ENCODE assay signal across 8 cellular contexts in the genomic region with DNA sequence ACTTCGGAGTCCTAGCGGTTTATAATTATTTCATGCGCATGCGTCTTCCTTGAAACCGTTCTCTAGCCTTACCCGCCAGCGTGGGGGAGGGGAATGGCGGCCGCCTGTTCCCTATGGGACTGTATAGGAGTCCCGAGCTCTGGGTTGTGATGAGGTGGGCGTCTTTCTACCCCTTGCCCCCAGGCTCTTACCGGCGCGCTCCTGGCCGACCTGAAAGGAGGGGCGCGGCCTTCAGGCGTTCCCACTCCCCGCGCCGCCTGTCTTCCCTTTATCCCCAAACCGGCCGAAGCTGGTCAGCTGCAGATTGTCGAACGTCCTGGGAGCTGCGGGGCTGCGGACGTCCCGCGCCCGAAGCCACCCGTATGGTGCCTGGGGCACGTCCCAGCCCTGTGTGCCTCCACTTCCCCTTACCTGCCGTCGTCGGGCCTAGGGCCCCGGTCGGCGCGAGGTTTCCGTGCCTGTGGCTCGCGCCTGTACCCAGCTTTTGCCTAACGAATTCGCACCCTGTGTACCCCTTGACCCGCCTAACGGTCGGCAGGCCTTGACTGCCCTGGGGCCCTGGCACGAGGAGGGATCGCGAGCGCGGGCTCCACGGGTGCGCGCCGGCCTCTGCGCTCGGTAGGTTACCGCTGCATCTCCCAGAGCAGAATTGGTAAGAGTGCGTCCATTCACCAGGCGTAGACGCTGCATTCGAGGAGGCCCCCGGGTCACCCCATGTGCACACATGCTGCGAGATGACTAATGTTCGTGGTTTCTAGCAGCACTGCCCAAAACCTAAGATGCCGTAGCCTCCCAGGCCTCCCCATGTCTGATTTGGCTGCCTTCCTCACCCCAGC. TPM values are rescaled to one million over a fixed set of nuclear protein-coding genes. Genes with fewer than 3 reads are reported as not detected.
DNase-seq lines count a peak whose midpoint lies in the region; ATAC-seq and TF ChIP-seq lines count a peak whose summit lies in the region.

No MANE protein-coding gene starts in this region.

- H3K4me1 ChIP-seq in endodermal cell (ENCODE audit: control insufficient read depth, insufficient read depth, low read length) (peaks cover 9% of the 10 kb centered on the region), mucosa of rectum (ENCODE audit: control insufficient read depth in 2 of 2, insufficient read depth in 2 of 2, low read length in 2 of 2) (peaks cover 31% of the 10 kb centered on the region in 2 donors), stomach (peaks cover 36 to 47% (median 44%) of the 10 kb centered on the region in 4 donors)

- no peaks in the 10 kb centered on the region for H3K27me3 Mint-ChIP-seq in activated CD8-positive, alpha-beta T cell treated with anti-CD3 and anti-CD28 coated beads, Interleukin-2, amount 10 ng/mL, durations not matched to agents 7 days and 5 days (ENCODE audit: low read depth)
- H3K27me3 Mint-ChIP-seq in endodermal cell (ENCODE audit: insufficient read depth): no peaks in the 10 kb centered on the region

- TF ChIP-seq CTCF in endodermal cell (conservative IDR thresholded peaks at IDR 0.05) (no peak), stomach (IDR thresholded peaks at IDR 0.05) (peak in 1 of 7 experiments; percentile 7)

- TF ChIP-seq POLR2A in stomach (IDR thresholded peaks at IDR 0.05): no peak

- 29 to 48% methylated on average over 57 to 68 of the region's 68 CpGs for WGBS in endodermal cell (ENCODE audit: insufficient coverage in 1 of 2, insufficient read length in 1 of 2), 2 experiments
- 3 to 8% (median 3%) methylated on average over 25 to 68 of the region's 68 CpGs for WGBS in stomach, 5 donors

- DNase-seq in CD1c-positive myeloid dendritic cell (ENCODE audit: extremely low spot score) (peak; percentile 47), LHCN-M2 (ENCODE audit: low read depth) (peak; percentile 92), endodermal cell (peak; percentile 62), stomach (no peak)
- peak; percentile 67 for DNase-seq in activated CD8-positive, alpha-beta T cell treated with anti-CD3 and anti-CD28 coated beads, Interleukin-2, amount 10 ng/mL, durations not matched to agents 7 days and 5 days

- H3K27me3 ChIP-seq in endodermal cell (ENCODE audit: control insufficient read depth, insufficient read depth, low read length, poor library complexity, severe bottlenecking) (no peaks in the 10 kb centered on the region), mucosa of rectum (ENCODE audit: control insufficient read depth in 2 of 2, insufficient read depth in 2 of 2, low read length in 2 of 2) (no peaks in the 10 kb centered on the region), stomach (no peaks in the 10 kb centered on the region)

- no peaks in the 10 kb centered on the region for H3K9me3 Mint-ChIP-seq in activated CD8-positive, alpha-beta T cell treated with anti-CD3 and anti-CD28 coated beads, Interleukin-2, amount 10 ng/mL, durations not matched to agents 7 days and 5 days (ENCODE audit: insufficient read depth)
- peaks cover 2% of the 10 kb centered on the region for H3K9me3 Mint-ChIP-seq in endodermal cell

- intact Hi-C loops in stomach (cut with DNase I; ENCODE audit: low total_unique reads): no loop called here

- H3K36me3 ChIP-seq in endodermal cell (ENCODE audit: control insufficient read depth, insufficient read depth, low read length) (peaks cover 35% of the 10 kb centered on the region), mucosa of rectum (ENCODE audit: control insufficient read depth in 2 of 2, insufficient read depth in 2 of 2, low read length in 2 of 2) (peaks cover 25 to 27% of the 10 kb centered on the region in 2 donors), stomach (peaks cover 19 to 34% (median 31%) of the 10 kb centered on the region in 4 donors)

- H3K4me3 Mint-ChIP-seq in activated CD8-positive, alpha-beta T cell treated with anti-CD3 and anti-CD28 coated beads, Interleukin-2, amount 10 ng/mL, durations not matched to agents 7 days and 5 days: peak overlapping the region; percentile 92
- H3K4me3 Mint-ChIP-seq in endodermal cell: peak overlapping the region; percentile 97

- peaks cover 48% of the 10 kb centered on the region for H3K36me3 Mint-ChIP-seq in activated CD8-positive, alpha-beta T cell treated with anti-CD3 and anti-CD28 coated beads, Interleukin-2, amount 10 ng/mL, durations not matched to agents 7 days and 5 days (ENCODE audit: low read depth)
- H3K36me3 Mint-ChIP-seq in endodermal cell (ENCODE audit: low read depth): peaks cover 37% of the 10 kb centered on the region

- peak overlapping the region; percentile 99 for H3K27ac Mint-ChIP-seq in activated CD8-positive, alpha-beta T cell treated with anti-CD3 and anti-CD28 coated beads, Interleukin-2, amount 10 ng/mL, durations not matched to agents 7 days and 5 days
- H3K27ac Mint-ChIP-seq in endodermal cell: peak overlapping the region; percentile 100

- H3K9ac ChIP-seq in endodermal cell (ENCODE audit: extremely low read depth, low read length, poor library complexity, severe bottlenecking) (peak overlapping the region; percentile 99), mucosa of rectum (ENCODE audit: low read depth in 1 of 2, low read length in 2 of 2) (peak overlapping the region; percentile 83 to 95)

- H3K4me3 ChIP-seq in endodermal cell (ENCODE audit: low read length): peak overlapping the region; percentile 87
- peak overlapping the region; percentile 80 to 86 for H3K4me3 ChIP-seq in mucosa of rectum (ENCODE audit: low read length in 2 of 2)
- peak overlapping the region; percentile 64 to 100 (median 90) for H3K4me3 ChIP-seq in stomach

- H3K9me3 ChIP-seq in endodermal cell (ENCODE audit: control insufficient read depth, low read length): no peaks in the 10 kb centered on the region
- H3K9me3 ChIP-seq in mucosa of rectum (ENCODE audit: control insufficient read depth in 2 of 2, low read length in 2 of 2): no peaks in the 10 kb centered on the region
- no peaks in the 10 kb centered on the region for H3K9me3 ChIP-seq in stomach

- POLR2A ChIA-PET in activated CD8-positive, alpha-beta T cell treated with anti-CD3 and anti-CD28 coated beads, Interleukin-2, amount 10 ng/mL, durations not matched to agents 7 days and 5 days (lab: Charles Lee): interaction anchor here (0.6 to 6.5 kb wide), 28 partner anchors 8 to 1419 kb away, joined by 3 to 158 read pairs (median 6); a partner anchor contains a TSS

- ATAC-seq in GM21515 (IDR thresholded peaks at IDR 0.05; ENCODE audit: unreplicated experiment) (peak; percentile 13), HG03565 (IDR thresholded peaks at IDR 0.05; ENCODE audit: unreplicated experiment) (no peak)
- ATAC-seq in activated CD8-positive, alpha-beta T cell treated with anti-CD3 and anti-CD28 coated beads, Interleukin-2, amount 10 ng/mL, durations not matched to agents 7 days and 5 days: peak; percentile 18

- peaks cover 30% of the 10 kb centered on the region for H3K4me1 Mint-ChIP-seq in activated CD8-positive, alpha-beta T cell treated with anti-CD3 and anti-CD28 coated beads, Interleukin-2, amount 10 ng/mL, durations not matched to agents 7 days and 5 days (ENCODE audit: low read depth)
- peaks cover 30% of the 10 kb centered on the region for H3K4me1 Mint-ChIP-seq in endodermal cell

- H3K27ac ChIP-seq in endodermal cell (ENCODE audit: low read depth, low read length) (peak overlapping the region; percentile 97), mucosa of rectum (ENCODE audit: low read depth in 2 of 2, low read length in 2 of 2) (peak overlapping the region; percentile 95 to 100), stomach (peak overlapping the region; percentile 93 to 100 (median 100))

- no peak for TF ChIP-seq EP300 in stomach (IDR thresholded peaks at IDR 0.05)

- CTCF ChIA-PET in activated CD8-positive, alpha-beta T cell treated with anti-CD3 and anti-CD28 coated beads, Interleukin-2, amount 10 ng/mL, durations not matched to agents 7 days and 5 days (lab: Charles Lee): interaction anchor here (0.5 to 2.0 kb wide), 9 partner anchors 11 to 466 kb away, joined by 3 to 6 read pairs (median 3); a partner anchor contains a TSS

RNA-seq across cellular contexts. Expression of a gene that starts 0.7 kb away (rescaled TPM):
- 374 and 422 TPM in 2 replicates for total RNA-seq in LHCN-M2 (2014; rRNA removed)
- polyA plus RNA-seq in LHCN-M2 (2012): 163 TPM
- 100 to 1,000 TPM; 869 to 884 TPM for total RNA-seq in activated CD8-positive, alpha-beta T cell treated with anti-CD3 and anti-CD28 coated beads, Interleukin-2, amount 10 ng/mL, durations not matched to agents 7 days and 5 days
- 100 to 1,000 TPM; 801 to 885 TPM for total RNA-seq in endodermal cell
- 714 TPM for polyA plus RNA-seq in endodermal cell (2013, experiment 1 of 2)
- polyA plus RNA-seq in endodermal cell (2013, experiment 2 of 2): 560 TPM
- total RNA-seq in stomach: 1,000 to 10,000 TPM in 1 of 5 donors, 100 to 1,000 TPM in 4; 468 to 1,215 (median 732) TPM
- polyA plus RNA-seq in stomach: 100 to 1,000 TPM in 2 of 3 donors, 10 to 100 TPM in 1; 87.5 to 193 (median 106) TPM

RNA-seq across cellular contexts. Expression of a gene that starts 56.7 kb away (rescaled TPM):
- total RNA-seq in LHCN-M2 (2014; rRNA removed): not detected in 2 replicates
- 0.21 TPM for polyA plus RNA-seq in LHCN-M2 (2012)
- under 1 TPM in 1 of 2 experiments, not detected in 1; 0.55 TPM for total RNA-seq in activated CD8-positive, alpha-beta T cell treated with anti-CD3 and anti-CD28 coated beads, Interleukin-2, amount 10 ng/mL, durations not matched to agents 7 days and 5 days
- not detected for total RNA-seq in endodermal cell
- not detected for polyA plus RNA-seq in endodermal cell (2013, experiment 1 of 2)
- polyA plus RNA-seq in endodermal cell (2013, experiment 2 of 2): not detected
- total RNA-seq in stomach: not detected
- under 1 TPM in 1 of 3 donors, not detected in 2; 0.15 TPM for polyA plus RNA-seq in stomach
